In the genomic region with DNA sequence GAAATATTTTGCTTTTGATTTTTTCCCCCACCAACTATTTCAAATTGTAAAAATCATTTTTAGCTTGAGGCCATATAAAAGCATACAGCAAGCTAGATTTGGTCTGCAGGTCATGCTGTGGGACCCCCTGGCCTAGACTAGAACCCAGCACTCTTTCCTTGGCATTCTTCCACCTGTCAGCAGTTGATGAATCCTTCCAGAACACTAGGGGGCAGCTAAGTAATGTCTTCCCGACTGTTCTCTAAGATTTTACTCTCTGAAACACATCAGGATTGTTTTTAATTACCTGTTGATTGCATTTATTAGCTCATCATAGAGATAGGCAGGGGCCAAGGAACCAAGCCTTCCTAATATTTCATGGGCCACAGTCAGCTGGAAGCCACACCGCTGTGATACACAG, we compare ENCODE assay signal across 10 cellular contexts.
DNase-seq lines count a peak whose midpoint lies in the region; ATAC-seq, FAIRE-seq and TF ChIP-seq lines count a peak whose summit lies in the region.
"Had no signal": no experiment of that assay in that cellular context is flagged by ENCODE, and none has a peak within 500 bp of the region (broad histone marks: within the 10 kb centered on the region; RNA-seq: fewer than 3 reads in every experiment).

No MANE protein-coding gene starts in this region.

- H3K9me3 Mint-ChIP-seq in nephron, result peaks cover 6% of the 10 kb centered on the region
- peaks cover 3% of the 10 kb centered on the region for H3K9me3 Mint-ChIP-seq in activated T-helper 17 cell treated with anti-CD3 and anti-CD28 coated beads, Interleukin-2, amount 50 U/mL, for 72 hours

- H3K4me3 Mint-ChIP-seq in nephron, result no peak overlapping the region
- no peak overlapping the region for H3K4me3 Mint-ChIP-seq in activated T-helper 17 cell treated with anti-CD3 and anti-CD28 coated beads, Interleukin-2, amount 50 U/mL, for 72 hours
- no peak overlapping the region for H3K4me3 Mint-ChIP-seq in T-helper 17 cell

- in situ Hi-C loops in IMR-90 (cut with MboI; ENCODE audit: low sequenced_read_pairs) (no loop called here), GM12878 (cut with MboI) (no loop called here)

- no peak overlapping the region for H3K14ac ChIP-seq in IMR-90 (replicated peaks; ENCODE audit: low read depth, low read length)

- no peak overlapping the region for H3K18ac ChIP-seq in IMR-90 (ENCODE audit: low read depth, low read length)

- H3K4me2 ChIP-seq in IMR-90 (ENCODE audit: low read depth, low read length) (no peak overlapping the region), GM12878 (ENCODE audit: control insufficient read depth, insufficient read depth) (no peak overlapping the region)

- no peak overlapping the region for H3K27ac ChIP-seq in IMR-90 (ENCODE audit: insufficient read depth, low read length)
- no peak overlapping the region for H3K27ac ChIP-seq in GM12878 (ENCODE audit: control insufficient read depth, insufficient read depth)
- H3K27ac ChIP-seq: SJSA1 had no signal

- DNase-seq in ELR (ENCODE audit: low read depth) (peak; percentile 28), IMR-90 (no peak), GM12878 (ENCODE audit: low read depth, low spot score) (no peak), T-helper 17 cell (no peak), Right ventricle myocardium superior (no peak)
- DNase-seq: cortex of kidney had no signal

- H3K79me1 ChIP-seq in IMR-90 (ENCODE audit: low read depth in 1 of 2, low read length in 2 of 2), result no peaks in the 10 kb centered on the region

- no peak overlapping the region for H3K56ac ChIP-seq in IMR-90 (ENCODE audit: extremely low read depth, insufficient read depth, low read length)

- FAIRE-seq in GM12878 (lab: Jason Lieb, UNC), result no peak

- no peak overlapping the region for H4K91ac ChIP-seq in IMR-90 (ENCODE audit: insufficient read depth, low read depth, low read length)

- TF ChIP-seq RAD21 in IMR-90 (IDR thresholded peaks at IDR 0.05; ENCODE audit: low read length), result 0 out of 2 replicates have a peak, but pooled peaks have one; percentile 2
- peak; percentile 52; the same call in 1 of the 2 replicates for TF ChIP-seq RAD21 in GM12878 (IDR thresholded peaks at IDR 0.05; ENCODE audit: insufficient read depth, low read depth, low read length)

- no peak overlapping the region for H3K23ac ChIP-seq in IMR-90 (ENCODE audit: low read depth, low read length)

- H3K9ac ChIP-seq in IMR-90 (ENCODE audit: low read depth, low read length), result no peak overlapping the region
- H3K9ac ChIP-seq in GM12878 (ENCODE audit: control insufficient read depth, insufficient read depth, low read length), result no peak overlapping the region

- H2AFZ ChIP-seq in IMR-90 (replicated peaks; ENCODE audit: low read length, poor library complexity), result no peak overlapping the region
- no peak overlapping the region for H2AFZ ChIP-seq in GM12878 (ENCODE audit: control insufficient read depth, low read depth, low read length)

- H2BK15ac ChIP-seq in IMR-90 (ENCODE audit: low read depth, low read length), result no peak overlapping the region

- intact Hi-C loops in IMR-90 (cut with micrococcal nuclease), result no loop called here
- intact Hi-C loops in GM12878 (cut with micrococcal nuclease; ENCODE audit: unreplicated experiment), result no loop called here
- intact Hi-C loops in Right ventricle myocardium superior (cut with DNase I), result no loop called here

- BruUV-seq in IMR-90 (replicated peaks; lab: Mats Ljungman, UMichigan) (no TSS peak), GM12878 (replicated peaks; lab: Mats Ljungman, UMichigan) (no TSS peak)

- H3K4me1 Mint-ChIP-seq in nephron (peaks cover 63% of the 10 kb centered on the region), T-helper 17 cell (no peaks in the 10 kb centered on the region)
- no peaks in the 10 kb centered on the region for H3K4me1 Mint-ChIP-seq in activated T-helper 17 cell treated with anti-CD3 and anti-CD28 coated beads, Interleukin-2, amount 50 U/mL, for 72 hours

- dilution Hi-C loops in IMR-90 (cut with HindIII; ENCODE audit: low sequenced_read_pairs, unreplicated experiment), result no loop called here

- ATAC-seq in IMR-90 (ENCODE audit: low read depth) (no peak), GM12878 (peak; percentile 38; the same call in 2 of the 3 replicates), T-helper 17 cell (no peak), Right ventricle myocardium superior (ENCODE audit: poor library complexity) (no peak)
- no peak for ATAC-seq in activated T-helper 17 cell treated with anti-CD3 and anti-CD28 coated beads, Interleukin-2, amount 50 U/mL, for 72 hours (replicated peaks)

- no peak for TF ChIP-seq EP300 in GM12878 (IDR thresholded peaks at IDR 0.05; ENCODE audit: borderline replicate concordance in 1 of 2, control insufficient read depth in 1 of 2, low read depth in 2 of 2, low read length in 2 of 2)

- H3K27me3 Mint-ChIP-seq in nephron (ENCODE audit: low read depth) (peaks cover 15% of the 10 kb centered on the region), T-helper 17 cell (peaks cover 51% of the 10 kb centered on the region)
- H3K27me3 Mint-ChIP-seq in activated T-helper 17 cell treated with anti-CD3 and anti-CD28 coated beads, Interleukin-2, amount 50 U/mL, for 72 hours, result peaks cover 30% of the 10 kb centered on the region

- H4K20me1 ChIP-seq in IMR-90 (ENCODE audit: insufficient read depth, low read length) (no peaks in the 10 kb centered on the region), GM12878 (ENCODE audit: control insufficient read depth, insufficient read depth) (no peaks in the 10 kb centered on the region)

- no peak overlapping the region for H2BK120ac ChIP-seq in IMR-90 (ENCODE audit: low read depth, low read length)

- peak overlapping the region in 1 of 3 experiments; percentile 33 for H3K27ac Mint-ChIP-seq in nephron
- no peak overlapping the region for H3K27ac Mint-ChIP-seq in activated T-helper 17 cell treated with anti-CD3 and anti-CD28 coated beads, Interleukin-2, amount 50 U/mL, for 72 hours
- H3K27ac Mint-ChIP-seq in T-helper 17 cell, result no peak overlapping the region

- H2BK20ac ChIP-seq in IMR-90 (ENCODE audit: low read depth, low read length), result no peak overlapping the region

- H3K9me3 ChIP-seq in IMR-90 (ENCODE audit: control insufficient read depth, insufficient read depth, low read length) (no peaks in the 10 kb centered on the region), GM12878 (replicated peaks; ENCODE audit: control insufficient read depth, insufficient read depth, low read length) (no peaks in the 10 kb centered on the region; the same call in 2 of the 3 replicates), T-helper 17 cell (ENCODE audit: control insufficient read depth, low read length, poor library complexity, severe bottlenecking) (no peaks in the 10 kb centered on the region)
- H3K9me3 ChIP-seq: MG63, SJSA1 had no signal

- no peak overlapping the region for H2AK5ac ChIP-seq in IMR-90 (ENCODE audit: low read depth, low read length)

- H3K4me3 ChIP-seq in IMR-90 (ENCODE audit: insufficient read depth, low read depth, low read length) (no peak overlapping the region), GM12878 (no peak overlapping the region)
- H3K4me3 ChIP-seq: MG63, SJSA1 had no signal

- no peaks in the 10 kb centered on the region for H3K9me1 ChIP-seq in IMR-90 (ENCODE audit: insufficient read depth, low read length)

- H3K36me3 ChIP-seq in IMR-90 (ENCODE audit: control insufficient read depth, insufficient read depth, low read length), result no peaks in the 10 kb centered on the region
- H3K36me3 ChIP-seq in GM12878 (ENCODE audit: control insufficient read depth in 2 of 2, insufficient read depth in 2 of 2, low read length in 1 of 2), result no peaks in the 10 kb centered on the region
- H3K36me3 ChIP-seq: MG63, SJSA1 had no signal

- RAD21 ChIA-PET in GM12878 (lab: Charles Lee; ENCODE audit: unreplicated experiment), result interaction anchor here (1.0 to 4.0 kb wide), 2 partner anchors 37 to 41 kb away, joined by 3 to 24 read pairs; no protein-coding TSS in a partner anchor

- H3K27me3 ChIP-seq in IMR-90 (ENCODE audit: control insufficient read depth, insufficient read depth, low read length) (peaks cover 6% of the 10 kb centered on the region), GM12878 (replicated peaks in 1 of 2; ENCODE audit: control insufficient read depth in 2 of 2, insufficient read depth in 2 of 2, low read length in 1 of 2) (peaks cover 0 to 4% of the 10 kb centered on the region in 2 experiments; a peak in 2 of 4 replicates)
- H3K27me3 ChIP-seq: MG63 had no signal

- peak; percentile 21; the same call in 1 of the 2 replicates for TF ChIP-seq CTCF in IMR-90 (conservative IDR thresholded peaks at IDR 0.05; ENCODE audit: low read depth, low read length)
- peak; percentile 35 to 44 (median 39); a peak in 4 of 6 replicates for TF ChIP-seq CTCF in GM12878 (IDR thresholded peaks at IDR 0.05 in 2 of 3, conservative IDR thresholded peaks at IDR 0.05 in 1 of 3; ENCODE audit: control insufficient read depth in 2 of 3, extremely low read depth in 1 of 3, insufficient read depth in 1 of 3, low read depth in 3 of 3, low read length in 3 of 3)
- TF ChIP-seq CTCF in nephron (IDR thresholded peaks at IDR 0.05; ENCODE audit: unreplicated experiment in 3 of 3), result peak in 2 of 3 experiments; percentile 36 to 42

- H3K4me1 ChIP-seq in IMR-90 (ENCODE audit: control insufficient read depth, insufficient read depth, low read length) (no peaks in the 10 kb centered on the region), GM12878 (ENCODE audit: control insufficient read depth, insufficient read depth, low read length) (no peaks in the 10 kb centered on the region)
- H3K4me1 ChIP-seq: SJSA1 had no signal

- no peak overlapping the region for H4K8ac ChIP-seq in IMR-90 (ENCODE audit: low read depth in 2 of 2, low read length in 2 of 2)

- H3K36me3 Mint-ChIP-seq in nephron (ENCODE audit: low read depth) (no peaks in the 10 kb centered on the region), T-helper 17 cell (ENCODE audit: low read depth) (no peaks in the 10 kb centered on the region)
- no peaks in the 10 kb centered on the region for H3K36me3 Mint-ChIP-seq in activated T-helper 17 cell treated with anti-CD3 and anti-CD28 coated beads, Interleukin-2, amount 50 U/mL, for 72 hours (ENCODE audit: low read depth)

- SMC1A ChIA-PET in GM12878 (lab: Charles Lee; ENCODE audit: uncharacterized antibody, unreplicated experiment), result interaction anchor here (0.6 to 3.2 kb wide), 15 partner anchors 12 to 270 kb away, joined by 3 to 21 read pairs (median 4); no protein-coding TSS in a partner anchor

- H2AK9ac ChIP-seq in IMR-90 (replicated peaks; ENCODE audit: low read depth, low read length, poor library complexity), result no peak overlapping the region

- WGBS in IMR-90 (ENCODE audit: extremely low coverage in 2 of 2, insufficient read length in 1 of 2), 2 experiments, result 17% methylated on average over 1 of the region's 2 CpGs; no CpG with 5 or more reads in 1 of the 2 experiments
- 37% methylated on average over 2 of the region's 2 CpGs for WGBS in GM12878 (ENCODE audit: insufficient coverage, insufficient replicate concordance, low lambda C conversion rate, missing lambda C conversion rate)

- no peaks in the 10 kb centered on the region for H3K79me2 ChIP-seq in GM12878 (ENCODE audit: control insufficient read depth, insufficient read depth, low read length)

- no peak overlapping the region for H4K5ac ChIP-seq in IMR-90 (ENCODE audit: low read depth, low read length)

- H3K4ac ChIP-seq in IMR-90 (ENCODE audit: low read depth, low read length), result no peak overlapping the region

- no peak for TF ChIP-seq POLR2A in IMR-90 (IDR thresholded peaks at IDR 0.05; ENCODE audit: low read depth, low read length)
- no peak for TF ChIP-seq POLR2A in GM12878 (IDR thresholded peaks at IDR 0.05; ENCODE audit: low read depth, low read length)

- no peak overlapping the region for H2BK5ac ChIP-seq in IMR-90 (ENCODE audit: low read depth, low read length, poor library complexity, severe bottlenecking)

- POLR2A ChIA-PET in IMR-90 (lab: Charles Lee; ENCODE audit: unreplicated experiment), result no interaction called here
- POLR2A ChIA-PET in GM12878 (lab: Charles Lee), result interaction anchor here (1.1 kb wide), 1 partner anchor 20 kb away, joined by 3 read pairs; no protein-coding TSS in a partner anchor

- CTCF ChIA-PET in IMR-90 (lab: Yijun Ruan, JAX), result interaction anchor here (0.8 kb wide), 1 partner anchor 27 kb away, joined by 3 read pairs; no protein-coding TSS in a partner anchor
- CTCF ChIA-PET in GM12878 (lab: Yijun Ruan, JAX), result interaction anchor here (0.6 to 3.1 kb wide), 20 partner anchors 9 to 178 kb away, joined by 3 to 20 read pairs (median 4); no protein-coding TSS in a partner anchor
